ENCODE assay signal across 29 cellular contexts in the genomic region with DNA sequence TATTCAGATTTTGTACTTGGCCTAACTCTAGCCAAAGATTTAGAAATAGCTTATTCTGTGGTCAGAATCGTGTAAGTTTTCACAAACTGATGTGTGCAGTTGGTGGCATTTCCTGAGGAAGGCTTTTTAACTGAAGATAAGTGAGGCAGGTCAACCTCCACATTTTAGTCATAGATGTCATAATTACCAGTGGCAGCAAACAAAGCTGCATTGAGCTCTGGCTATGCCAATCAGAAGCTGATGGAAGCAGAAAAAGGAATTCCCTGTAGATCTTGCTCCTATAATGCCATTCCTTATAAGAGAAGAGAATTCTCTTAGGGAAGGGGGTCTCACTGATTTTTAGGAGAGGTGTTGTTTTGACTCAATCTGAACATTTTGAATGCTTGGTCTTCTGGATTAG.
"Had no signal": no experiment of that assay in that cellular context is flagged by ENCODE, and none has a peak within 500 bp of the region (broad histone marks: within the 10 kb centered on the region; RNA-seq: fewer than 3 reads in every experiment).

No MANE protein-coding gene starts in this region.

- H3K27ac ChIP-seq: ascending aorta, cardiac muscle cell, colonic mucosa, RWPE1 had no signal

- DNase-seq: activated CD4-positive, alpha-beta T cell treated with anti-CD3 and anti-CD28 coated beads, Interleukin-2, amount 10 ng/mL, durations not matched to agents 24 days and 14 days; activated CD4-positive, alpha-beta T cell treated with anti-CD3 and anti-CD28 coated beads, Interleukin-2, amount 50 U/mL, for 4 hours; activated CD8-positive, alpha-beta T cell treated with anti-CD3 and anti-CD28 coated beads for 36 hours; activated effector memory CD4-positive, alpha-beta T cell treated with anti-CD3 and anti-CD28 coated beads, Interleukin-2, amount 50 U/mL, for 16 hours; activated naive CD4-positive, alpha-beta T cell; activated naive CD4-positive, alpha-beta T cell treated with anti-CD3 and anti-CD28 coated beads, Interleukin-2, amount 50 U/mL, for 16 hours; activated naive CD8-positive, alpha-beta T cell treated with anti-CD3 and anti-CD28 coated beads for 36 hours; activated T-cell treated with anti-CD3 and anti-CD28 coated beads, Interleukin-2, amount 50 U/mL, for 1 hour; activated T-cell treated with anti-CD3 and anti-CD28 coated beads, Interleukin-2, amount 50 U/mL, for 72 hours; amygdala; colonic mucosa; Karpas-422; KBM-7; MG63; NCI-H1092 treated with DMSO at 0.1 percent for 48 hours; NCI-H1417; NCI-H146; NCI-H187; NCI-H2029 treated with DMSO at 0.1 percent for 48 hours; NCI-H2107; NCI-H2171 treated with DMSO at 0.1 percent for 48 hours; NCI-H345; NCI-H524 treated with DMSO at 0.1 percent for 48 hours; NCI-H748 treated with DMSO at 0.1 percent for 48 hours; SIG-M5; T1000 had no signal

- H3K36me3 ChIP-seq: ascending aorta, cardiac muscle cell, colonic mucosa, MG63 had no signal

- H3K27me3 ChIP-seq: ascending aorta, cardiac muscle cell, colonic mucosa, MG63 had no signal

- H3K9me3 ChIP-seq: ascending aorta, colonic mucosa had no signal

- H3K4me3 ChIP-seq: ascending aorta, cardiac muscle cell, colonic mucosa, MG63 had no signal
